Comparison of ENCODE assay signal across 10 cellular contexts in the genomic region with DNA sequence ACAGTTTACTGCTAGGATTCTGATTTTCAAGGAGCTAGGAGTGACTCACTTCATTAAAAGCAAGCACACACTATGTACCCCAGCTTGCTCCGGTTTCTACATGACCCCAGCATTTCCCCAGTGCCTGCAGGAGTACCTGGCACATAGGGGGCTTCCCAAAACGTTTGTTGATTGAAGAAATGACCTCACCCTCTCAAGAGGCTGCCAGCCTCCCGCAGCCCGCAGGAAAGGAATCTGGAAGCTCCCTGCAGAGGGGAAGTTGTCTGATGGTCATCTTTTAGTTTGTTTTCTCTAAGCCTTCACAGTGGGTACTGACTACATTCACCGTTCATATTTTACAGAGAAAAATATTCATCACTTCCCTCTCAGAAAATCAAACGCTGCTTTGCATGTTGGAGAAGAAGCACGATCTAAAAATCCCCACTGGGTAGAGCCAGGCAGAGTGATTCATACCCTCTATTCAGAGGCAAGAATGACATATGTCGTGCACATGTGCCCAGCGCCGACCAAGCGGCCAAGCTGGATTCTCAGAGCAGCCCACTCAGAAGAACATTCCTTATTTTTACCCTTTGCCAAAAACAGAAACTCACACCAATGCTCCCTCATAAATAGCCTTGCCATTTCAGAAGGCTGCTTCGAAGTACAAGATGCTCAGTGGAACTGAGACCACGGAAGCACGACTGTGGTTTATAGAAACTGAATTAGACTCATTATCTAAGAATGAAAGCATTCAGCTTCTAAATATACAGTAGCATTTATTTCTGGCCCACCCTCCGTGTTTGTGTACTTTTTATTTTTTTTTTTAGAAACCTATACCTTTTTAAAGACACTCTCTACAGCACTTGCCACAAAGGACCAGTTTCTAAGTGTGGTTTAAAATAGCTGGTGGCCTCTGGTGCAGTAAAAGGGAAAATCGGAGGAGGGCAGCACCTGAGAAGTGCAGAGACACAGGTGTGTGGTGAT.
DNase-seq lines count a peak whose midpoint lies in the region; ATAC-seq and TF ChIP-seq lines count a peak whose summit lies in the region.
"Had no signal": no experiment of that assay in that cellular context is flagged by ENCODE, and none has a peak within 500 bp of the region (broad histone marks: within the 10 kb centered on the region; RNA-seq: fewer than 3 reads in every experiment).

No MANE protein-coding gene starts in this region.

- 0 out of 2 replicates have a peak overlapping the region, but pooled peaks have one; percentile 16 for H3K4me2 ChIP-seq in DOHH2 (ENCODE audit: low read length)

- no peak for TF ChIP-seq CTCF in DOHH2 (IDR thresholded peaks at IDR 0.05; ENCODE audit: low read depth, low read length, poor library complexity, severe bottlenecking)
- no peak for TF ChIP-seq CTCF in glutamatergic neuron (IDR thresholded peaks at IDR 0.05; ENCODE audit: partially characterized antibody, unreplicated experiment)

- H3K27ac ChIP-seq in DOHH2 (ENCODE audit: low read depth, low read length) = no peak overlapping the region

- peak overlapping the region; percentile 29 for H3K27ac Mint-ChIP-seq in glutamatergic neuron (ENCODE audit: unreplicated experiment)
- H3K27ac Mint-ChIP-seq in activated T-helper 1 cell treated with anti-CD3 and anti-CD28 coated beads, Interleukin-12 subunit alpha, Interleukin-12 subunit beta, Interleukin-2, Interleukin-4 antibody, amounts not matched to agents 30 ng/mL and 10 ng/mL and 1 ng/mL, durations not matched to agents 14 hours and 24 hours and 36 hours = no peak overlapping the region
- H3K27ac Mint-ChIP-seq: activated CD4-positive, alpha-beta memory T cell treated with anti-CD3 and anti-CD28 coated beads for 36 hours had no signal

- H3K4me1 Mint-ChIP-seq in glutamatergic neuron (ENCODE audit: low read depth, unreplicated experiment) = peaks cover 9% of the 10 kb centered on the region
- H3K4me1 Mint-ChIP-seq in activated T-helper 1 cell treated with anti-CD3 and anti-CD28 coated beads, Interleukin-12 subunit alpha, Interleukin-12 subunit beta, Interleukin-2, Interleukin-4 antibody, amounts not matched to agents 30 ng/mL and 10 ng/mL and 1 ng/mL, durations not matched to agents 14 hours and 24 hours and 36 hours (ENCODE audit: low read depth) = no peaks in the 10 kb centered on the region

- H3K4me3 ChIP-seq in DOHH2 (ENCODE audit: low read length) = no peak overlapping the region

- peaks cover 8% of the 10 kb centered on the region for H3K27me3 ChIP-seq in DOHH2 (ENCODE audit: control insufficient read depth, low read length)

- H4K20me1 ChIP-seq in DOHH2 (ENCODE audit: control insufficient read depth, insufficient read depth, low read depth, low read length) = no peaks in the 10 kb centered on the region

- H3K9me2 ChIP-seq in DOHH2 (replicated peaks; ENCODE audit: control insufficient read depth, low read length) = no peaks in the 10 kb centered on the region

- intact Hi-C loops in activated T-helper 1 cell treated with anti-CD3 and anti-CD28 coated beads, Interleukin-12 subunit alpha, Interleukin-12 subunit beta, Interleukin-2, Interleukin-4 antibody, amounts not matched to agents 30 ng/mL and 10 ng/mL and 1 ng/mL, durations not matched to agents 14 hours and 24 hours and 36 hours (cut with micrococcal nuclease) = no loop called here

- no peaks in the 10 kb centered on the region for H3K9me3 ChIP-seq in DOHH2 (ENCODE audit: control insufficient read depth, insufficient read depth, low read length)

- peaks cover 27% of the 10 kb centered on the region for H3K4me1 ChIP-seq in DOHH2 (ENCODE audit: control insufficient read depth, low read length)

- DNase-seq in M059J (ENCODE audit: low read depth) (peak; percentile 21), glutamatergic neuron (no peak)
- DNase-seq in activated T-helper 1 cell treated with anti-CD3 and anti-CD28 coated beads, Interleukin-12 subunit alpha, Interleukin-12 subunit beta, Interleukin-2, Interleukin-4 antibody, amounts not matched to agents 30 ng/mL and 10 ng/mL and 1 ng/mL, durations not matched to agents 14 hours and 24 hours and 36 hours (ENCODE audit: low spot score) = no peak
- DNase-seq: activated CD4-positive, alpha-beta memory T cell treated with anti-CD3 and anti-CD28 coated beads for 36 hours; islet precursor cell had no signal

- peak; percentile 67 for ATAC-seq in GM21515 (IDR thresholded peaks at IDR 0.05; ENCODE audit: unreplicated experiment)
- no peak for ATAC-seq in HG03139 (IDR thresholded peaks at IDR 0.05; ENCODE audit: unreplicated experiment)
- no peak for ATAC-seq in GM19463 (IDR thresholded peaks at IDR 0.05; ENCODE audit: unreplicated experiment)
- no peak for ATAC-seq in HG03097 (IDR thresholded peaks at IDR 0.05; ENCODE audit: low FRiP score, unreplicated experiment)

- H3K36me3 ChIP-seq in DOHH2 (ENCODE audit: control insufficient read depth, low read length) = no peaks in the 10 kb centered on the region

- H3F3A ChIP-seq in DOHH2 (ENCODE audit: control insufficient read depth, insufficient read depth) = no peaks in the 10 kb centered on the region

- H3K9me3 Mint-ChIP-seq in glutamatergic neuron (ENCODE audit: unreplicated experiment) = peaks cover 3% of the 10 kb centered on the region
- peaks cover 5% of the 10 kb centered on the region for H3K9me3 Mint-ChIP-seq in activated T-helper 1 cell treated with anti-CD3 and anti-CD28 coated beads, Interleukin-12 subunit alpha, Interleukin-12 subunit beta, Interleukin-2, Interleukin-4 antibody, amounts not matched to agents 30 ng/mL and 10 ng/mL and 1 ng/mL, durations not matched to agents 14 hours and 24 hours and 36 hours

- peak overlapping the region; percentile 9 for H3K4me3 Mint-ChIP-seq in glutamatergic neuron (ENCODE audit: unreplicated experiment)
- no peak overlapping the region for H3K4me3 Mint-ChIP-seq in activated T-helper 1 cell treated with anti-CD3 and anti-CD28 coated beads, Interleukin-12 subunit alpha, Interleukin-12 subunit beta, Interleukin-2, Interleukin-4 antibody, amounts not matched to agents 30 ng/mL and 10 ng/mL and 1 ng/mL, durations not matched to agents 14 hours and 24 hours and 36 hours
- H3K4me3 Mint-ChIP-seq: activated CD4-positive, alpha-beta memory T cell treated with anti-CD3 and anti-CD28 coated beads for 36 hours had no signal

- H3K79me2 ChIP-seq in DOHH2 (ENCODE audit: control insufficient read depth, low read length) = no peaks in the 10 kb centered on the region

- H3K27me3 Mint-ChIP-seq in glutamatergic neuron (ENCODE audit: unreplicated experiment) = peaks cover 3% of the 10 kb centered on the region
- no peaks in the 10 kb centered on the region for H3K27me3 Mint-ChIP-seq in activated T-helper 1 cell treated with anti-CD3 and anti-CD28 coated beads, Interleukin-12 subunit alpha, Interleukin-12 subunit beta, Interleukin-2, Interleukin-4 antibody, amounts not matched to agents 30 ng/mL and 10 ng/mL and 1 ng/mL, durations not matched to agents 14 hours and 24 hours and 36 hours (ENCODE audit: insufficient read depth)

- H3K36me3 Mint-ChIP-seq in glutamatergic neuron (ENCODE audit: unreplicated experiment) = peaks cover 5% of the 10 kb centered on the region
- H3K36me3 Mint-ChIP-seq in activated T-helper 1 cell treated with anti-CD3 and anti-CD28 coated beads, Interleukin-12 subunit alpha, Interleukin-12 subunit beta, Interleukin-2, Interleukin-4 antibody, amounts not matched to agents 30 ng/mL and 10 ng/mL and 1 ng/mL, durations not matched to agents 14 hours and 24 hours and 36 hours (ENCODE audit: low read depth) = no peaks in the 10 kb centered on the region
- H3K36me3 Mint-ChIP-seq: activated CD4-positive, alpha-beta memory T cell treated with anti-CD3 and anti-CD28 coated beads for 36 hours had no signal
